ENCODE assay signal across 29 cellular contexts in the genomic region with DNA sequence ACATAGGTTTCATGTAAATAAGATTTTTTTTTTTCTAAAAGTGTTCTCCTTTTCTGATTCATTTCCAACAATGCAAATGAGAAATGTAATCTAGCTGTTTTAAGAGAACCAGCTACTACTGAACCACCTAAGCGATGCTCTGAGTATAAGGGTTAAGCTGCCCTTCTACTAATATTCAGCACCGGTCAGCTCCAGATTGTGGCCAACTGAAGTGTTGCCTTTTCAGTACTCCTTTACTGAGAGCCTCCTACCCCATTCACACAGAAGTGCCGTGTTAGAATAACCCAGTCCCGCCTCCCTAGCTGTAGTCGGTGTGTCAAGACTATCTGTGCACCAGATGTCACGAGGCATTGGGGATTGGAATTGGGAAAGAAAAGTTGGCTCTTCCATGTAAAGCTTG. TPM values are rescaled to one million over a fixed set of nuclear protein-coding genes. Genes with fewer than 3 reads are reported as not detected.
DNase-seq lines count a peak whose midpoint lies in the region; ATAC-seq lines count a peak whose summit lies in the region.
"Had no signal": no experiment of that assay in that cellular context is flagged by ENCODE, and none has a peak within 500 bp of the region (broad histone marks: within the 10 kb centered on the region; RNA-seq: fewer than 3 reads in every experiment).

No MANE protein-coding gene starts in this region.

- DNase-seq in NCI-H82 (lab: John Stamatoyannopoulos, UW), result peak; percentile 70
- no peak for DNase-seq in NCI-H82 treated with DMSO at 0.1 percent for 48 hours (lab: John Stamatoyannopoulos, UW; ENCODE audit: unreplicated experiment)
- no peak for DNase-seq in caudate nucleus (lab: John Stamatoyannopoulos, UW)
- no peak for DNase-seq in left ventricle myocardium superior
- DNase-seq in substantia nigra (lab: John Stamatoyannopoulos, UW), result no peak
- no peak for DNase-seq in hippocampal formation (lab: John Stamatoyannopoulos, UW)
- DNase-seq: activated CD4-positive, alpha-beta T cell treated with anti-CD3 and anti-CD28 coated beads for 48 hours; activated CD8-positive, alpha-beta memory T cell treated with anti-CD3 and anti-CD28 coated beads for 24 hours; anterior cingulate cortex; effector memory CD8-positive, alpha-beta T cell; foreskin keratinocyte; NCI-H1105 treated with DMSO at 0.1 percent for 48 hours; NCI-H187 treated with DMSO at 0.1 percent for 48 hours; NCI-H526 treated with DMSO at 0.1 percent for 48 hours; SHP77 treated with DMSO at 0.1 percent for 48 hours; small intestine; stimulated activated naive CD4-positive, alpha-beta T cell treated with Interleukin-2 at 50 U/mL for 16 hours; T-helper 9 cell; testis had no signal

- H3K27ac ChIP-seq in caudate nucleus (ENCODE audit: low read depth, low read length) (peak overlapping the region; percentile 65), substantia nigra (ENCODE audit: low read depth, low read length, poor library complexity, severe bottlenecking) (peak overlapping the region; percentile 67)
- H3K27ac ChIP-seq: 22Rv1; BLaER1 treated with 17β-estradiol and CSF1 and Interleukin-3, amounts not matched to agents 10 nM and 100 nM; breast epithelium; coronary artery; foreskin keratinocyte; testis; VCaP had no signal

- ATAC-seq in left ventricle myocardium superior (peak; percentile 65), HG02970 (IDR thresholded peaks at IDR 0.05; ENCODE audit: low FRiP score, unreplicated experiment) (no peak), HG03135 (IDR thresholded peaks at IDR 0.05; ENCODE audit: unreplicated experiment) (no peak)
- ATAC-seq: activated naive CD4-positive, alpha-beta T cell treated with anti-CD3 and anti-CD28 coated beads, Interleukin-2, amount 50 U/mL, for 72 hours; effector memory CD8-positive, alpha-beta T cell; foreskin keratinocyte; K562 had no signal

- intact Hi-C loops in left ventricle myocardium superior (cut with micrococcal nuclease), result no loop called here

RNA-seq across cellular contexts. Expression of a gene that starts 45.4 kb away (rescaled TPM):
- 14.9 TPM for total RNA-seq in left ventricle myocardium superior
- total RNA-seq: HT-29, K562 had no signal
